Comparison of ENCODE assay signal across 2 cellular contexts in the genomic region with DNA sequence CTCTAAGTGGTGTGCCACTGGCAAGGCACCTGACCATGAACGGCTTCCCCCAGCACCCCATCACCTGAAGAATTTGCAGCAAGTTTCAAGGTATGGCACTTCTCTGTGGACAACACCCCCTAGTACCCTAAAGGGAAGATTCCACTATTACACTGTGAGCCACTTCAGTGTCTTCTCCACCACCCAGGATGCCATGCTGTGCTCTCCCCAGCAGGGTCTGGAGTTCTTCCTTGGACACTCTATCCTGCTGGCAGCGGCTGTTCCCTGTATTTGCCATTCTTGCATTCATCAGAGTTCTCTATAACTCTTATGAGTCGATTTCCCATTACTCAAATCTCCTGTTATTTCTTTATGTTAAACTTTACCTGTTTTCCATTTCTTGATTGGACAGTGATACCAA.
TF ChIP-seq lines count a peak whose summit lies in the region.

No MANE protein-coding gene starts in this region.

TF ChIP-seq in HepG2, 621 proteins besides CTCF, POLR2A, EP300 and RAD21:
- no peak for TF ChIP-seq XBP1 (CRISPR knock-in tag; IDR thresholded peaks at IDR 0.05)
- no peak for TF ChIP-seq ZNF550 (CRISPR knock-in tag; IDR thresholded peaks at IDR 0.05; ENCODE audit: borderline replicate concordance)
- TF ChIP-seq GLI4 (CRISPR knock-in tag; IDR thresholded peaks at IDR 0.05; ENCODE audit: borderline replicate concordance): no peak
- no peak for TF ChIP-seq ZNF138 (CRISPR knock-in tag; IDR thresholded peaks at IDR 0.05; ENCODE audit: low read depth)
- TF ChIP-seq ETV6 (CRISPR knock-in tag; conservative IDR thresholded peaks at IDR 0.05): no peak

TF ChIP-seq in K562, 482 proteins besides CTCF, POLR2A, EP300 and RAD21:
- TF ChIP-seq TCF7 (IDR thresholded peaks at IDR 0.05; ENCODE audit: borderline replicate concordance) (no peak), TRIM24 (IDR thresholded peaks at IDR 0.05) (no peak), MTA1 (IDR thresholded peaks at IDR 0.05; ENCODE audit: borderline replicate concordance) (no peak), PHTF2 (CRISPR knock-in tag; IDR thresholded peaks at IDR 0.05) (no peak), MCM3 (IDR thresholded peaks at IDR 0.05) (no peak), BCLAF1 (IDR thresholded peaks at IDR 0.05; ENCODE audit: borderline replicate concordance in 1 of 2, control insufficient read depth in 1 of 2, low read depth in 2 of 2, low read length in 1 of 2) (no peak), MTA3 (IDR thresholded peaks at IDR 0.05; ENCODE audit: borderline replicate concordance) (no peak), SAP30 (IDR thresholded peaks at IDR 0.05; ENCODE audit: borderline replicate concordance, insufficient read depth, low read depth, low read length, poor library complexity, severe bottlenecking) (no peak), ATF3 (IDR thresholded peaks at IDR 0.05) (no peak), ATF3 (CRISPR knock-in tag; conservative IDR thresholded peaks at IDR 0.05) (no peak), HNRNPH1 (optimal IDR thresholded peaks at IDR 0.05; ENCODE audit: low read depth, low read length) (no peak), SMARCB1 (IDR thresholded peaks at IDR 0.05; ENCODE audit: insufficient read length, low read depth) (no peak), ZNF124 (CRISPR knock-in tag; IDR thresholded peaks at IDR 0.05) (no peak), ZNF3 (CRISPR knock-in tag; IDR thresholded peaks at IDR 0.05) (no peak), RERE (CRISPR knock-in tag; IDR thresholded peaks at IDR 0.05; ENCODE audit: borderline replicate concordance) (no peak), RBM34 (IDR thresholded peaks at IDR 0.05; ENCODE audit: borderline replicate concordance, insufficient read depth, low read length) (no peak), ZNF175 (CRISPR knock-in tag; IDR thresholded peaks at IDR 0.05; ENCODE audit: low read depth) (no peak), CHD1 (IDR thresholded peaks at IDR 0.05; ENCODE audit: low read length) (no peak), SMAD3 (CRISPR knock-in tag; conservative IDR thresholded peaks at IDR 0.05) (no peak), SREBF2 (CRISPR knock-in tag; IDR thresholded peaks at IDR 0.05) (no peak)
- TF ChIP-seq, protein P1, sequence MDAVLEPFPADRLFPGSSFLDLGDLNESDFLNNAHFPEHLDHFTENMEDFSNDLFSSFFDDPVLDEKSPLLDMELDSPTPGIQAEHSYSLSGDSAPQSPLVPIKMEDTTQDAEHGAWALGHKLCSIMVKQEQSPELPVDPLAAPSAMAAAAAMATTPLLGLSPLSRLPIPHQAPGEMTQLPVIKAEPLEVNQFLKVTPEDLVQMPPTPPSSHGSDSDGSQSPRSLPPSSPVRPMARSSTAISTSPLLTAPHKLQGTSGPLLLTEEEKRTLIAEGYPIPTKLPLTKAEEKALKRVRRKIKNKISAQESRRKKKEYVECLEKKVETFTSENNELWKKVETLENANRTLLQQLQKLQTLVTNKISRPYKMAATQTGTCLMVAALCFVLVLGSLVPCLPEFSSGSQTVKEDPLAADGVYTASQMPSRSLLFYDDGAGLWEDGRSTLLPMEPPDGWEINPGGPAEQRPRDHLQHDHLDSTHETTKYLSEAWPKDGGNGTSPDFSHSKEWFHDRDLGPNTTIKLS (IDR thresholded peaks at IDR 0.05; ENCODE audit: borderline replicate concordance, low read depth): no peak
